Comparison of ENCODE assay signal across 19 cellular contexts in the genomic region with DNA sequence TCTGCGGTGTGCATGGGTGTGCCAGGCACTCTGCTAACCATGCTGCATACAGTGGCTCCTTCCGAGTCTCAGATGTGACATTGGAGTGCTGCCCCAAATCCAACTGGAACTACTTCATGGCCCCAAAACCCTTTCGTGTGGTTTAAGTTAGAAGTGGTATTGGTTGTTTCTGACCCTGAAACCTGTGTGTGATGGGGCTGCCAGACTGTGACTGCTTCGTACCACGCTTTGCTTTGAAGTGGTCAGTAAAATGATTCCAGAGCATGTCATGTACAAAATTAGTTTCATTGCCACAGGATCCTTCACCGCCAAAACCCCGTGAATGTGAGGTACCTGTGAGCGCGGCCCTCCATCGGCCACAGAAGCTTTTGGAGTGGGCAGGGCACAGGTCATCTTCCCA.
DNase-seq lines count a peak whose midpoint lies in the region; ATAC-seq lines count a peak whose summit lies in the region.
"Had no signal": no experiment of that assay in that cellular context is flagged by ENCODE, and none has a peak within 500 bp of the region (broad histone marks: within the 10 kb centered on the region; RNA-seq: fewer than 3 reads in every experiment).

No MANE protein-coding gene starts in this region.

- ATAC-seq in activated naive CD4-positive, alpha-beta T cell treated with anti-CD3 and anti-CD28 coated beads, Interleukin-2, amount 50 U/mL, for 72 hours, result peak; percentile 35 to 52
- ATAC-seq in T-helper 17 cell, result no peak
- no peak for ATAC-seq in GM18870 (IDR thresholded peaks at IDR 0.05; ENCODE audit: unreplicated experiment)
- no peak for ATAC-seq in HG02973 (IDR thresholded peaks at IDR 0.05; ENCODE audit: unreplicated experiment)
- ATAC-seq: CD8-positive, alpha-beta T cell; HepG2 had no signal

- H3K27me3 ChIP-seq in ectodermal cell (ENCODE audit: control insufficient read depth, insufficient read depth, low read length, poor library complexity, severe bottlenecking), result no peaks in the 10 kb centered on the region

- H3K27ac ChIP-seq in ectodermal cell (ENCODE audit: insufficient read depth, low read depth, low read length, poor library complexity, severe bottlenecking), result peak overlapping the region; percentile 26
- H3K27ac ChIP-seq: GM23248 had no signal

- H3K4me1 ChIP-seq in ectodermal cell (ENCODE audit: control insufficient read depth, insufficient read depth, low read length), result peaks cover 21% of the 10 kb centered on the region

- no peaks in the 10 kb centered on the region for H3K36me3 Mint-ChIP-seq in activated naive CD4-positive, alpha-beta T cell treated with anti-CD3 and anti-CD28 coated beads, Interleukin-2, amount 50 U/mL, for 72 hours
- no peaks in the 10 kb centered on the region for H3K36me3 Mint-ChIP-seq in activated naive CD4-positive, alpha-beta T cell treated with anti-CD3 and anti-CD28 coated beads, Interleukin-2, amount 10 ng/mL, durations not matched to agents 7 days and 5 days
- peaks cover 11% of the 10 kb centered on the region for H3K36me3 Mint-ChIP-seq in T-helper 17 cell (ENCODE audit: low read depth)

- H3K36me3 ChIP-seq in ectodermal cell (ENCODE audit: control insufficient read depth, insufficient read depth, low read length), result no peaks in the 10 kb centered on the region

- DNase-seq in activated naive CD4-positive, alpha-beta T cell treated with anti-CD3 and anti-CD28 coated beads, Interleukin-2, amount 50 U/mL, for 72 hours (ENCODE audit: low spot score in 2 of 2), result no peak
- DNase-seq in activated naive CD4-positive, alpha-beta T cell treated with anti-CD3 and anti-CD28 coated beads, Interleukin-2, amount 10 ng/mL, durations not matched to agents 7 days and 5 days, result no peak
- peak; percentile 43 for DNase-seq in Jurkat, Clone E6-1 (ENCODE audit: low read depth, low spot score)
- DNase-seq in T-helper 17 cell, result no peak
- DNase-seq: 8988T; AML-193; C1 segment of cervical spinal cord; CD8-positive, alpha-beta T cell; COR-L47; DMS79 treated with DMSO at 0.1 percent for 48 hours; GDM1; GM23248; H9; Kasumi-1; KBM-7 had no signal

- CTCF ChIA-PET in activated naive CD4-positive, alpha-beta T cell treated with anti-CD3 and anti-CD28 coated beads, Interleukin-2, amount 10 ng/mL, durations not matched to agents 7 days and 5 days (lab: Charles Lee), result no interaction called here

- H3K9me3 ChIP-seq in ectodermal cell (ENCODE audit: control insufficient read depth, low read length) (no peaks in the 10 kb centered on the region), T-helper 17 cell (ENCODE audit: control insufficient read depth, low read length, poor library complexity, severe bottlenecking) (no peaks in the 10 kb centered on the region)

- 97% methylated on average over 10 of the region's 10 CpGs for WGBS in ectodermal cell, 2 experiments

- no peaks in the 10 kb centered on the region for H3K9me3 Mint-ChIP-seq in activated naive CD4-positive, alpha-beta T cell treated with anti-CD3 and anti-CD28 coated beads, Interleukin-2, amount 50 U/mL, for 72 hours
- H3K9me3 Mint-ChIP-seq in activated naive CD4-positive, alpha-beta T cell treated with anti-CD3 and anti-CD28 coated beads, Interleukin-2, amount 10 ng/mL, durations not matched to agents 7 days and 5 days, result no peaks in the 10 kb centered on the region
- H3K9me3 Mint-ChIP-seq: CD8-positive, alpha-beta T cell; H9 had no signal

- H3K27me3 Mint-ChIP-seq in activated naive CD4-positive, alpha-beta T cell treated with anti-CD3 and anti-CD28 coated beads, Interleukin-2, amount 10 ng/mL, durations not matched to agents 7 days and 5 days, result no peaks in the 10 kb centered on the region
- H3K27me3 Mint-ChIP-seq in T-helper 17 cell, result no peaks in the 10 kb centered on the region

- no peak overlapping the region for H3K27ac Mint-ChIP-seq in activated naive CD4-positive, alpha-beta T cell treated with anti-CD3 and anti-CD28 coated beads, Interleukin-2, amount 50 U/mL, for 72 hours
- no peak overlapping the region for H3K27ac Mint-ChIP-seq in activated naive CD4-positive, alpha-beta T cell treated with anti-CD3 and anti-CD28 coated beads, Interleukin-2, amount 10 ng/mL, durations not matched to agents 7 days and 5 days
- no peak overlapping the region for H3K27ac Mint-ChIP-seq in T-helper 17 cell

- H3K4me3 Mint-ChIP-seq in activated naive CD4-positive, alpha-beta T cell treated with anti-CD3 and anti-CD28 coated beads, Interleukin-2, amount 10 ng/mL, durations not matched to agents 7 days and 5 days, result no peak overlapping the region
- H3K4me3 Mint-ChIP-seq in T-helper 17 cell, result no peak overlapping the region
- H3K4me3 Mint-ChIP-seq: CD8-positive, alpha-beta T cell; H9 had no signal

- H3K4me3 ChIP-seq in Jurkat, Clone E6-1 (ENCODE audit: low read length), result no peak overlapping the region
- no peak overlapping the region for H3K4me3 ChIP-seq in ectodermal cell (ENCODE audit: insufficient read depth, low read depth, low read length)
- H3K4me3 ChIP-seq: GM23248 had no signal

- H3K4me1 Mint-ChIP-seq in activated naive CD4-positive, alpha-beta T cell treated with anti-CD3 and anti-CD28 coated beads, Interleukin-2, amount 10 ng/mL, durations not matched to agents 7 days and 5 days, result peaks cover 5% of the 10 kb centered on the region
- H3K4me1 Mint-ChIP-seq in T-helper 17 cell, result peaks cover 6% of the 10 kb centered on the region

Comparison
In these comparisons a context has a peak if more than half of its experiments do, and no peak if none do; other contexts are left out.
1. ATAC-seq: peak in activated naive CD4-positive, alpha-beta T cell treated with anti-CD3 and anti-CD28 coated beads, Interleukin-2, amount 50 U/mL, for 72 hours (2 of 2); none in T-helper 17 cell (single experiment), GM18870 (single experiment) and HG02973 (single experiment).